Comparison of ENCODE assay signal across 7 cellular contexts in the genomic region with DNA sequence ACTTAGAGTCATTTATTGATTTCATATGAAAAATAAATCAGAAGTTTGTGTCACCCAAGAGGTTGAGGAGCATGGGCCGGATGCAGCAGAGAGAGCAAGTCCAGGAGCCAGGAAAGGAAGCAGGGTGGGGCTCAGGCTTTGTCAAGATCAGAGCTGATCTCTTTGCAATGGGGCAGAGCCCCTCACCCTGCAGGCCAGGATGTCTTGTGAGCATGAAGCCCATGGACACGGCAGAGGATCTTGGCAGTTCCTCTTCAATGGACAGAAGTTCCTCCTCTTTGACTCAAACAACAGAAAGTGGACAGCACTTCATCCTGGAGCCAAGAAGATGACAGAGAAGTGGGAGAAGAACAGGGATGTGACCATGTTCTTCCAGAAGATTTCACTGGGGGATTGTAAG. TPM values are rescaled to one million over a fixed set of nuclear protein-coding genes. Genes with fewer than 3 reads are reported as not detected.
"Had no signal": no experiment of that assay in that cellular context is flagged by ENCODE, and none has a peak within 500 bp of the region (broad histone marks: within the 10 kb centered on the region; RNA-seq: fewer than 3 reads in every experiment).

No MANE protein-coding gene starts in this region.

RNA-seq across cellular contexts. Expression of a gene that starts 5.2 kb away (rescaled TPM):
- total RNA-seq: HT1080 had no signal

RNA-seq across cellular contexts. Expression of a gene that starts 27.1 kb away (rescaled TPM):
- total RNA-seq: H7 had no signal

RNA-seq across cellular contexts. Expression of a gene that starts 46.0 kb away (rescaled TPM):
- total RNA-seq: H4, H7, K562 had no signal

RNA-seq across cellular contexts. Expression of a gene that starts 56.4 kb away (rescaled TPM):
- total RNA-seq: GM23248, H4, H7, HFFc6, HT1080, IMR-90, K562 had no signal
- polyA plus RNA-seq: GM23248, IMR-90, K562 had no signal
